In genomic region chr10:6148251-6148691, GRCh38 we compare ENCODE assay signal across 13 cellular contexts. TPM values are rescaled to one million over a fixed set of nuclear protein-coding genes. Genes with fewer than 3 reads are reported as not detected.
DNase-seq lines count a peak whose midpoint lies in the region; ATAC-seq and TF ChIP-seq lines count a peak whose summit lies in the region.
"Had no signal": no experiment of that assay in that cellular context is flagged by ENCODE, and none has a peak within 500 bp of the region (broad histone marks: within the 10 kb centered on the region; RNA-seq: fewer than 3 reads in every experiment).

No MANE protein-coding gene starts in this region.

- peak; percentile 9 for ATAC-seq in HG02759 (IDR thresholded peaks at IDR 0.05; ENCODE audit: unreplicated experiment)
- no peak for ATAC-seq in T-cell (replicated peaks in 1 of 4)
- ATAC-seq in lower lobe of right lung: no peak

- peak overlapping the region; percentile 63 to 81 for H3K27ac Mint-ChIP-seq in T-cell

- H3K9me3 Mint-ChIP-seq in T-cell: no peaks in the 10 kb centered on the region

- H3K27ac ChIP-seq in lower lobe of right lung (no peak overlapping the region), esophagus squamous epithelium (peak overlapping the region in 1 of 4 donors; percentile 17), RWPE1 (no peak overlapping the region)
- H3K27ac ChIP-seq: brain microvascular endothelial cell, C4-2B, GM23248 had no signal

- peak in 1 of 4 donors; percentile 19 for TF ChIP-seq POLR2A in esophagus squamous epithelium (IDR thresholded peaks at IDR 0.05)

- H3K4me3 Mint-ChIP-seq in T-cell: peak overlapping the region; percentile 21 to 41 (median 29)

- H3K4me1 ChIP-seq in lower lobe of right lung: peaks cover 46% of the 10 kb centered on the region
- peaks cover 9 to 65% (median 10%) of the 10 kb centered on the region in 3 donors for H3K4me1 ChIP-seq in esophagus squamous epithelium

- CTCF ChIA-PET in T-cell (lab: Charles Lee): interaction anchor here in 1 of 2 donors (0.6 kb wide), 1 partner anchor 11 kb away, joined by 3 read pairs; no protein-coding TSS in a partner anchor
- CTCF ChIA-PET in RWPE1 (lab: Yijun Ruan, JAX): no interaction called here

- TF ChIP-seq CTCF in lower lobe of right lung (IDR thresholded peaks at IDR 0.05) (no peak), esophagus squamous epithelium (IDR thresholded peaks at IDR 0.05) (no peak), RWPE1 (conservative IDR thresholded peaks at IDR 0.05; ENCODE audit: low read depth) (no peak)

- peak; percentile 92 for DNase-seq in CD1c-positive myeloid dendritic cell (ENCODE audit: extremely low spot score)
- DNase-seq in T-cell: peak in 1 of 34 experiments; percentile 33
- DNase-seq in lower lobe of right lung: peak; percentile 56
- no peak for DNase-seq in mucosa of gallbladder (ENCODE audit: low spot score)
- no peak for DNase-seq in RPMI8226
- DNase-seq in esophagus squamous epithelium (lab: John Stamatoyannopoulos, UW): no peak
- no peak for DNase-seq in RWPE1 (ENCODE audit: low spot score)
- DNase-seq: brain microvascular endothelial cell, GM23248, NCI-H1417 treated with DMSO at 0.1 percent for 48 hours, retina had no signal

- no peaks in the 10 kb centered on the region for H3K36me3 ChIP-seq in lower lobe of right lung
- no peaks in the 10 kb centered on the region for H3K36me3 ChIP-seq in esophagus squamous epithelium
- H3K36me3 ChIP-seq: brain microvascular endothelial cell had no signal

- peaks cover 63 to 74% (median 64%) of the 10 kb centered on the region in 3 donors for H3K4me1 Mint-ChIP-seq in T-cell

- H3K4me3 ChIP-seq in lower lobe of right lung: no peak overlapping the region
- no peak overlapping the region for H3K4me3 ChIP-seq in esophagus squamous epithelium
- H3K4me3 ChIP-seq: GM23248 had no signal

- POLR2A ChIA-PET in T-cell (lab: Charles Lee): no interaction called here
- POLR2A ChIA-PET in RWPE1 (lab: Yijun Ruan, JAX; ENCODE audit: low non-redundant PET): interaction anchor here (0.6 kb wide), 1 partner anchor 431 kb away, joined by 3 read pairs; no protein-coding TSS in a partner anchor

- H3K36me3 Mint-ChIP-seq in T-cell: peaks cover 2% of the 10 kb centered on the region

- WGBS in esophagus squamous epithelium, 2 donors: 67 to 84% methylated on average over 5 to 6 of the region's 7 CpGs

- no peaks in the 10 kb centered on the region for H3K27me3 ChIP-seq in lower lobe of right lung (ENCODE audit: low read depth)
- H3K27me3 ChIP-seq in esophagus squamous epithelium: peaks cover 0 to under 1% (median 0%) of the 10 kb centered on the region in 4 donors
- H3K27me3 ChIP-seq: brain microvascular endothelial cell had no signal

- intact Hi-C loops in lower lobe of right lung (cut with DNase I): no loop called here
- intact Hi-C loops in esophagus squamous epithelium (cut with DNase I): no loop called here

- H3K9me3 ChIP-seq in lower lobe of right lung (no peaks in the 10 kb centered on the region), esophagus squamous epithelium (no peaks in the 10 kb centered on the region)

- no peaks in the 10 kb centered on the region for H3K27me3 Mint-ChIP-seq in T-cell

RNA-seq across cellular contexts. Expression of gene PFKFB3, which starts 54.5 kb away (rescaled TPM):
- total RNA-seq in T-cell (10 to 100 TPM; 48.7 to 99.2 (median 93.9) TPM), lower lobe of right lung (78.5 TPM), mucosa of gallbladder (100 TPM), esophagus squamous epithelium (10 to 100 TPM; 17.1 to 37.8 (median 26.2) TPM)

RNA-seq across cellular contexts. Expression of gene RBM17, which starts 59.4 kb away (rescaled TPM):
- total RNA-seq in T-cell (100 to 1,000 TPM; 119 to 148 (median 127) TPM), lower lobe of right lung (90.8 TPM), mucosa of gallbladder (65.5 TPM), esophagus squamous epithelium (10 to 100 TPM; 35.7 to 61.8 (median 39.4) TPM)

Comparison
In these comparisons a context has a peak if more than half of its experiments do, and no peak if none do; other contexts are left out.
1. DNase-seq: peak in CD1c-positive myeloid dendritic cell (single experiment) and lower lobe of right lung (single experiment); none in mucosa of gallbladder (single experiment), RPMI8226 (single experiment), esophagus squamous epithelium (single experiment) and RWPE1 (single experiment).